Comparison of ENCODE assay signal across 16 cellular contexts in genomic region chr11:100672483-100673038, GRCh38.
"Had no signal": no experiment of that assay in that cellular context is flagged by ENCODE, and none has a peak within 500 bp of the region (broad histone marks: within the 10 kb centered on the region; RNA-seq: fewer than 3 reads in every experiment).

No MANE protein-coding gene starts in this region.

- H3K9me3 ChIP-seq: body of pancreas, colonic mucosa, esophagus squamous epithelium, thyroid gland had no signal

- H3K4me3 ChIP-seq: body of pancreas, colonic mucosa, esophagus squamous epithelium, thyroid gland had no signal

- ATAC-seq: body of pancreas; natural killer cell; right cardiac atrium; stimulated activated naive CD8-positive, alpha-beta T cell treated with anti-CD3 and anti-CD28 coated beads, Interleukin-15, amount 100 ng/mL, for 72 hours had no signal

- DNase-seq: activated CD4-positive, alpha-beta T cell treated with anti-CD3 and anti-CD28 coated beads, Interleukin-2, amount 10 ng/mL, durations not matched to agents 7 days and 5 days; activated CD8-positive, alpha-beta memory T cell treated with anti-CD3 and anti-CD28 coated beads for 24 hours; activated gamma-delta T cell treated with Interleukin-2 at 50 U/mL for 16 hours; amniotic stem cell; body of pancreas; central memory CD4-positive, alpha-beta T cell; colonic mucosa; esophagus squamous epithelium; foreskin fibroblast; hippocampal formation; mesendoderm; natural killer cell; nucleus accumbens; right cardiac atrium; stimulated activated naive CD8-positive, alpha-beta T cell treated with anti-CD3 and anti-CD28 coated beads, Interleukin-15, amount 100 ng/mL, for 72 hours; thyroid gland had no signal

- H3K27ac ChIP-seq: body of pancreas, colonic mucosa, esophagus squamous epithelium, thyroid gland had no signal

- H3K4me1 ChIP-seq: body of pancreas, colonic mucosa, esophagus squamous epithelium, thyroid gland had no signal

- H3K27me3 ChIP-seq: body of pancreas, colonic mucosa, esophagus squamous epithelium, thyroid gland had no signal

- H3K36me3 ChIP-seq: colonic mucosa, esophagus squamous epithelium, thyroid gland had no signal
